Comparison of ENCODE assay signal across 8 cellular contexts in genomic region chr2:127174176-127174575, GRCh38. TPM values are rescaled to one million over a fixed set of nuclear protein-coding genes. Genes with fewer than 3 reads are reported as not detected.
DNase-seq lines count a peak whose midpoint lies in the region; ATAC-seq, FAIRE-seq and TF ChIP-seq lines count a peak whose summit lies in the region.

No MANE protein-coding gene starts in this region.

- no peak overlapping the region for H2AFZ ChIP-seq in MM.1S (ENCODE audit: low read length)

- H3K4me3 ChIP-seq in BJ (ENCODE audit: low read depth, low read length) (no peak overlapping the region), muscle layer of colon (ENCODE audit: low read depth in 1 of 2, low read length in 2 of 2) (no peak overlapping the region), MM.1S (ENCODE audit: low read length) (no peak overlapping the region)

- H3K4me3 Mint-ChIP-seq in chondrocyte (ENCODE audit: unreplicated experiment): no peak overlapping the region

- no peak for ATAC-seq in GM19351 (IDR thresholded peaks at IDR 0.05; ENCODE audit: unreplicated experiment)

- FAIRE-seq in HTR-8/SVneo (lab: Jason Lieb, UNC): no peak

- H3K27ac ChIP-seq in muscle layer of colon (ENCODE audit: low read depth, low read length) (peak overlapping the region; percentile 93), MM.1S (ENCODE audit: low read length) (no peak overlapping the region)

- peaks cover 47% of the 10 kb centered on the region for H3K4me1 Mint-ChIP-seq in chondrocyte (ENCODE audit: low read depth)

- no peak overlapping the region for H3K4me2 ChIP-seq in MM.1S (ENCODE audit: low read depth, low read length)

- H3K27ac Mint-ChIP-seq in chondrocyte (ENCODE audit: unreplicated experiment): peak overlapping the region; percentile 71

- H3F3A ChIP-seq in MM.1S (ENCODE audit: insufficient read depth, low read length): no peaks in the 10 kb centered on the region

- peaks cover 2% of the 10 kb centered on the region for H3K9me3 Mint-ChIP-seq in chondrocyte (ENCODE audit: low read depth)

- CTCF ChIA-PET in BJ (lab: Yijun Ruan, JAX): interaction anchor here (0.8 to 2.8 kb wide), 13 partner anchors 8 to 124 kb away, joined by 3 to 19 read pairs (median 5); no protein-coding TSS in a partner anchor

- no peaks in the 10 kb centered on the region for H3K9me2 ChIP-seq in MM.1S (replicated peaks; ENCODE audit: insufficient read depth, low read length)

- peaks cover 40% of the 10 kb centered on the region for H3K4me1 ChIP-seq in muscle layer of colon (ENCODE audit: insufficient read depth, low read length)
- H3K4me1 ChIP-seq in MM.1S (ENCODE audit: low read length): no peaks in the 10 kb centered on the region

- H3K27me3 ChIP-seq in BJ (ENCODE audit: control insufficient read depth, insufficient read depth, low read length): no peaks in the 10 kb centered on the region
- H3K27me3 ChIP-seq in muscle layer of colon (ENCODE audit: control insufficient read depth in 1 of 2, insufficient read depth in 2 of 2, low read length in 2 of 2): no peaks in the 10 kb centered on the region
- H3K27me3 ChIP-seq in MM.1S (replicated peaks; ENCODE audit: insufficient read depth, low read length): no peaks in the 10 kb centered on the region

- no peak overlapping the region for H3K9ac ChIP-seq in muscle layer of colon (ENCODE audit: low read length)
- no peak overlapping the region for H3K9ac ChIP-seq in MM.1S (ENCODE audit: low read length)

- H4K20me1 ChIP-seq in MM.1S (ENCODE audit: insufficient read depth, low read length): no peaks in the 10 kb centered on the region

- no peaks in the 10 kb centered on the region for H3K27me3 Mint-ChIP-seq in chondrocyte (ENCODE audit: low read depth)

- no peaks in the 10 kb centered on the region for H3K9me3 ChIP-seq in muscle layer of colon (ENCODE audit: low read length)
- no peaks in the 10 kb centered on the region for H3K9me3 ChIP-seq in MM.1S (replicated peaks; ENCODE audit: insufficient read depth, low read length)

- H3K36me3 ChIP-seq in BJ (ENCODE audit: control insufficient read depth, insufficient read depth, low read length): no peaks in the 10 kb centered on the region
- H3K36me3 ChIP-seq in muscle layer of colon (ENCODE audit: insufficient read depth, low read length): no peaks in the 10 kb centered on the region
- H3K36me3 ChIP-seq in MM.1S (replicated peaks; ENCODE audit: insufficient read depth, low read length): no peaks in the 10 kb centered on the region

- H3K79me2 ChIP-seq in MM.1S (ENCODE audit: low read length): no peaks in the 10 kb centered on the region

- TF ChIP-seq CTCF in BJ (IDR thresholded peaks at IDR 0.05; ENCODE audit: insufficient read depth, low read depth, low read length) (peak; percentile 58), chondrocyte (IDR thresholded peaks at IDR 0.05) (peak; percentile 80), MM.1S (IDR thresholded peaks at IDR 0.05; ENCODE audit: low read length) (no peak)

- peaks cover 2% of the 10 kb centered on the region for H3K36me3 Mint-ChIP-seq in chondrocyte (ENCODE audit: low read depth)

- POLR2A ChIA-PET in BJ (lab: Charles Lee): no interaction called here

- DNase-seq in BJ (ENCODE audit: low read depth) (no peak), HTR-8/SVneo (ENCODE audit: insufficient read length, low spot score) (peak; percentile 59), chondrocyte (ENCODE audit: low spot score) (no peak), T-helper 9 cell (no peak), MM.1S (no peak)
- no peak for DNase-seq in effector CD8-positive, alpha-beta T cell (lab: John Stamatoyannopoulos, UW)

RNA-seq across cellular contexts. Expression of gene CYP27C1, which starts 45.9 kb away (rescaled TPM):
- 0.13 and 0.28 TPM in 2 replicates for polyA plus RNA-seq in BJ (2011; rRNA removed)
- polyA minus RNA-seq in BJ (2011; rRNA and poly(A)+ RNA removed): 0.10 TPM in 1 of 2 replicates, not detected in the other
- total RNA-seq in chondrocyte: 11.7 to 17.2 TPM (median 13.4 TPM) in 3 replicates
